12 cellular contexts compared by ENCODE assay signal in the genomic region with DNA sequence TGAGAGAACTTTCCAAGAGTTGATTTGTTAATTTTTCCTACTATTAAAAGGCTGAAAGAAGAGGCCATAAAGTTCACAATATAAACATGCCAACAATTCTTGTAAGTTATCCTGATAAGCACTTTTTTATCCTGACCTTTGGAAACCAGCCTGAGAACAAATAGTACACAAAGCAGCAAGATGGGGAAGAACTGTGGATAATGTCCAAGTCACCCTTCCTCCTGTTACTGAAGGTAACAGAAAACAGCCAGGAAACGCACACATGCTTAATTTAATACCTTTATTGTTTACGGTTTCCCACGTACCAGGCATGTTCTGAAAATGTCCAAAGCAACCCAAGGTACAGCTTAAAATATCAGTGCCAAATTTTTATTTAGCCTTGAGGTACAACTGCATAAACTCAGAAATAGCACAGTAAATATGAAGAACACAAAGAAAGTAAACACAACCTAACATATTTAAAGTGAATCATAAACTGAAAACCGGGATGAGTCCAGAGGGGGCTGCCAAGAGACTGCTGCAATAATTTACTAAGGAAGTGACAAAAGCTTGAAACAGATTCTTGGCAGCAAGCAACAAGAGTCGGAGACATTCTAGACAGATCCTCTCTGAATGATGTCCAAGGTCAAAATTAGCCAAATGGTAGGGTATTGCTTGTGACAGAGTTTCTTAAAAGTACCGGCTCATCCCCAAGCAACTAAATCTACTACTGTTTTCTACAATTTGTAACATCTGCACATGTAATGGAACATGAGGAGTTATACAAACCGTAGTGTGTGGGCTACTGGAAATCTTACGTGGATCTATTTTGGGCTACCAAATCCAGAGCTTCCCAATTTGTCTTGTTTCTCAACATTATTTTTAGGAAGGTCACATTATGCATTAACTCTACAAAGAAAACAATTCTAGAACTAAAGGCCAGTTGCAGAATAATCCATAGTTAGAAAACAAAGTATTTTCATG.
DNase-seq lines count a peak whose midpoint lies in the region; ATAC-seq and TF ChIP-seq lines count a peak whose summit lies in the region.
"Had no signal": no experiment of that assay in that cellular context is flagged by ENCODE, and none has a peak within 500 bp of the region (broad histone marks: within the 10 kb centered on the region; RNA-seq: fewer than 3 reads in every experiment).

No MANE protein-coding gene starts in this region.

- H3K9ac ChIP-seq in skeletal muscle satellite cell (ENCODE audit: low read depth, low read length) = no peak overlapping the region

- H3K9me3 Mint-ChIP-seq in GM23338 = no peaks in the 10 kb centered on the region; the same call in 2 of the 3 replicates

- H3K27ac Mint-ChIP-seq in GM23338 = no peak overlapping the region

- H3K36me3 Mint-ChIP-seq in GM23338 (ENCODE audit: low read depth) = peaks cover 25% of the 10 kb centered on the region

- H3K4me1 ChIP-seq in GM23338 (ENCODE audit: insufficient read depth) (peaks cover 32% of the 10 kb centered on the region), breast epithelium (no peaks in the 10 kb centered on the region), skeletal muscle satellite cell (ENCODE audit: control insufficient read depth, insufficient read depth, low read length) (peaks cover 27% of the 10 kb centered on the region)

- H3K9me3 ChIP-seq in breast epithelium (no peaks in the 10 kb centered on the region), skeletal muscle satellite cell (replicated peaks; ENCODE audit: low read length) (no peaks in the 10 kb centered on the region)

- ATAC-seq in GM23338 = no peak
- no peak for ATAC-seq in HG03565 (IDR thresholded peaks at IDR 0.05; ENCODE audit: unreplicated experiment)

- no peaks in the 10 kb centered on the region for H3F3A ChIP-seq in GM23338 (replicated peaks; ENCODE audit: low read depth)

- H3K4me3 ChIP-seq in GM23338 (no peak overlapping the region), breast epithelium (no peak overlapping the region), skeletal muscle satellite cell (ENCODE audit: low read length) (no peak overlapping the region)

- peak overlapping the region; percentile 42; the same call in 1 of the 2 replicates for H3K4me2 ChIP-seq in GM23338
- peak overlapping the region; percentile 33 for H3K4me2 ChIP-seq in skeletal muscle satellite cell (ENCODE audit: low read length)

- no peaks in the 10 kb centered on the region for H3K9me2 ChIP-seq in GM23338 (ENCODE audit: insufficient read depth)

- no peak for TF ChIP-seq POLR2A in breast epithelium (IDR thresholded peaks at IDR 0.05)

- H3K36me3 ChIP-seq in GM23338 (ENCODE audit: insufficient read depth) = no peaks in the 10 kb centered on the region; the same call in 1 of the 2 replicates
- no peaks in the 10 kb centered on the region for H3K36me3 ChIP-seq in breast epithelium
- peaks cover 5% of the 10 kb centered on the region for H3K36me3 ChIP-seq in skeletal muscle satellite cell (ENCODE audit: insufficient read depth, low read length)
- H3K36me3 ChIP-seq: brain microvascular endothelial cell had no signal

- no peaks in the 10 kb centered on the region for H3K79me2 ChIP-seq in GM23338 (replicated peaks; ENCODE audit: insufficient read depth)

- intact Hi-C loops in breast epithelium (cut with DNase I; ENCODE audit: low total_unique reads) = no loop called here

- no peak overlapping the region for H2AFZ ChIP-seq in GM23338

- peaks cover 3% of the 10 kb centered on the region for H3K27me3 Mint-ChIP-seq in GM23338 (ENCODE audit: insufficient read depth, low read depth, poor library complexity)

- no peaks in the 10 kb centered on the region for H4K20me1 ChIP-seq in GM23338 (replicated peaks; ENCODE audit: insufficient read depth)

- no peak overlapping the region for H3K27ac ChIP-seq in GM23338 (ENCODE audit: low read depth)
- H3K27ac ChIP-seq in breast epithelium = peak overlapping the region; percentile 2 to 82
- H3K27ac ChIP-seq: brain microvascular endothelial cell had no signal

- DNase-seq in GM23338 (ENCODE audit: low spot score) (no peak), breast epithelium (ENCODE audit: low spot score in 2 of 2) (no peak), hepatic stellate cell (ENCODE audit: low spot score) (peak; percentile 19), DMS 273 treated with DMSO at 0.1 percent for 48 hours (lab: John Stamatoyannopoulos, UW) (no peak), NCI-H1092 (lab: John Stamatoyannopoulos, UW) (no peak), middle frontal gyrus (ENCODE audit: extremely low spot score, low spot score) (no peak)
- DNase-seq: brain microvascular endothelial cell, head of caudate nucleus, NCI-H774, T-helper 9 cell had no signal

- TF ChIP-seq CTCF in GM23338 (conservative IDR thresholded peaks at IDR 0.05; ENCODE audit: low read depth in 2 of 2) = no peak
- no peak for TF ChIP-seq CTCF in breast epithelium (IDR thresholded peaks at IDR 0.05)

- no peak overlapping the region for H3K4me3 Mint-ChIP-seq in GM23338

- H3K4me1 Mint-ChIP-seq in GM23338 = peaks cover 57% of the 10 kb centered on the region

- no peaks in the 10 kb centered on the region for H3K27me3 ChIP-seq in GM23338 (ENCODE audit: insufficient read depth)
- H3K27me3 ChIP-seq in breast epithelium = no peaks in the 10 kb centered on the region
- no peaks in the 10 kb centered on the region for H3K27me3 ChIP-seq in skeletal muscle satellite cell (ENCODE audit: control insufficient read depth, insufficient read depth, low read length)
- H3K27me3 ChIP-seq: brain microvascular endothelial cell had no signal

TF ChIP-seq in GM23338, 12 proteins besides CTCF, POLR2A, EP300 and RAD21 (continues in another document):
- TF ChIP-seq JUNB (IDR thresholded peaks at IDR 0.05; ENCODE audit: unreplicated experiment) (no peak), REST (IDR thresholded peaks at IDR 0.05; ENCODE audit: unreplicated experiment) (no peak), EZH2 (IDR thresholded peaks at IDR 0.05; ENCODE audit: low read depth, unreplicated experiment) (no peak)
